Comparison of ENCODE assay signal across 23 cellular contexts in the genomic region with DNA sequence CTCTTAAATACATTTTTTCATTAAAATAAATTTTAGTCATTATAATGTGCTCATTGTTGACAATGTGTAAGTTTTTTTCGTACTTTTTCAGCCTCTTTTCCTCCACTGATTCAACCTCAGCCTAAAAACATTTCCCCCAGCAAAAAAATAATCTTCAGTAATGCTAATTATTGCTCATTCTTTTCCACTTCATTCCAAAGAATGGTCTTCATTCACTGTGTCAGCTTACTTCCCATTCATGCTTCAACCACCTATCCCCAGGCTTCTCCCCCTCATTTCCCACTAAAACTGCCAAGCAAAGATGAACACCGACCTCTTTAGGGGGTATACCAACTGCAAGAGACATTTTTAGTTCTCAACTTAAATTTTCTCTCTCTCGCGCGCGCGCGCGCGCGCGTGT.
"Had no signal": no experiment of that assay in that cellular context is flagged by ENCODE, and none has a peak within 500 bp of the region (broad histone marks: within the 10 kb centered on the region; RNA-seq: fewer than 3 reads in every experiment).

No MANE protein-coding gene starts in this region.

- H3K36me3 Mint-ChIP-seq: immature natural killer cell had no signal

- H3K27ac Mint-ChIP-seq: nephron progenitor cell; progenitor cell of endocrine pancreas; stimulated activated naive CD8-positive, alpha-beta T cell treated with anti-CD3 and anti-CD28 coated beads, Interleukin-15, Interleukin-2, amounts not matched to agents 100 ng/mL and 50 ng/mL, for 24 hours had no signal

- H3K4me3 ChIP-seq: left lung, lower lobe of right lung, ovary, right atrium auricular region, right lobe of liver, smooth muscle cell, tibial nerve, upper lobe of left lung, vagina had no signal

- H3K9me3 ChIP-seq: left lung, lower lobe of right lung, ovary, right atrium auricular region, right lobe of liver, tibial nerve, upper lobe of left lung, vagina had no signal

- DNase-seq: head of caudate nucleus; hippocampal formation; immature natural killer cell; kidney; left colon; left lung; lower lobe of right lung; mammary epithelial cell; mesenchymal stem cell; nephron progenitor cell; ovary; right lobe of liver; stimulated activated CD4-positive, alpha-beta T cell treated with anti-CD3 and anti-CD28 coated beads, Interleukin-1b, Interleukin-23, amount 100 ng/mL, for 48 hours; stimulated activated CD4-positive, alpha-beta T cell treated with anti-CD3 and anti-CD28 coated beads, Interleukin-2, amount 100 ng/mL, for 48 hours; stimulated activated naive CD4-positive, alpha-beta T cell; substantia nigra; upper lobe of left lung had no signal

- H3K36me3 ChIP-seq: left lung, lower lobe of right lung, ovary, right atrium auricular region, right lobe of liver, tibial nerve, upper lobe of left lung, vagina had no signal

- H3K27me3 ChIP-seq: left lung, ovary, right atrium auricular region, right lobe of liver, tibial nerve, upper lobe of left lung, vagina had no signal

- ATAC-seq: left colon, left lung, lower lobe of right lung, right lobe of liver had no signal

- H3K4me3 Mint-ChIP-seq: stimulated activated naive CD8-positive, alpha-beta T cell treated with anti-CD3 and anti-CD28 coated beads, Interleukin-15, Interleukin-2, amounts not matched to agents 100 ng/mL and 50 ng/mL, for 24 hours had no signal

- H3K27me3 Mint-ChIP-seq: progenitor cell of endocrine pancreas; stimulated activated naive CD8-positive, alpha-beta T cell treated with anti-CD3 and anti-CD28 coated beads, Interleukin-15, Interleukin-2, amounts not matched to agents 100 ng/mL and 50 ng/mL, for 24 hours had no signal

- H3K9me3 Mint-ChIP-seq: immature natural killer cell; nephron progenitor cell; stimulated activated naive CD8-positive, alpha-beta T cell treated with anti-CD3 and anti-CD28 coated beads, Interleukin-15, Interleukin-2, amounts not matched to agents 100 ng/mL and 50 ng/mL, for 24 hours had no signal

- H3K27ac ChIP-seq: left lung, lower lobe of right lung, ovary, right atrium auricular region, right lobe of liver, tibial nerve, upper lobe of left lung, vagina had no signal
